Comparison of ENCODE assay signal across 8 cellular contexts in genomic region chr18:46281185-46282176, GRCh38.
DNase-seq lines count a peak whose midpoint lies in the region; ATAC-seq, FAIRE-seq and TF ChIP-seq lines count a peak whose summit lies in the region.

No MANE protein-coding gene starts in this region.

- H3K36me3 ChIP-seq in HepG2 (replicated peaks in 1 of 2; ENCODE audit: control insufficient read depth in 1 of 2, insufficient read depth in 2 of 2, low read length in 2 of 2): no peaks in the 10 kb centered on the region

- no TSS peak for BruUV-seq in HepG2 (replicated peaks; lab: Mats Ljungman, UMichigan)

- in situ Hi-C loops in HepG2 (cut with HindIII; ENCODE audit: extremely low pct_ligation_motif_present, low pct_unique_long_range_greater_than_20kb): loop anchor here (5.0 kb wide), 2 partner anchors 201 to 376 kb away; partner anchors contain the start of gene LOXHD1

- H3K4me2 ChIP-seq in HepG2 (ENCODE audit: low read depth, low read length): no peak overlapping the region

- ATAC-seq in GM18519 (IDR thresholded peaks at IDR 0.05; ENCODE audit: low FRiP score, unreplicated experiment) (peak; percentile 79), HG03097 (IDR thresholded peaks at IDR 0.05; ENCODE audit: low FRiP score, unreplicated experiment) (peak; percentile 78), HepG2 (peak; percentile 90)

- no peak for TF ChIP-seq EP300 in HepG2 (IDR thresholded peaks at IDR 0.05; ENCODE audit: low read depth in 2 of 2, low read length in 2 of 2)
- TF ChIP-seq EP300 in HepG2 (CRISPR knock-in tag; IDR thresholded peaks at IDR 0.05; ENCODE audit: borderline replicate concordance): no peak

- H3K4me1 ChIP-seq in HepG2 (ENCODE audit: insufficient read depth, low read length): no peaks in the 10 kb centered on the region; the same call in 1 of the 2 replicates

- DNase-seq in AG08395 (ENCODE audit: low spot score): peak; percentile 80
- DNase-seq in NCI-H345 (lab: John Stamatoyannopoulos, UW): peak; percentile 69
- DNase-seq in activated CD4-positive, alpha-beta T cell treated with anti-CD3 and anti-CD28 coated beads for 24 hours (ENCODE audit: low read depth in 2 of 2): peak; percentile 33 to 48
- DNase-seq in choroid plexus epithelial cell (ENCODE audit: low read depth): peak; percentile 90
- DNase-seq in HepG2 (ENCODE audit: low spot score): peak; percentile 44
- peak; percentile 13 to 41 (median 27) for DNase-seq in stimulated activated CD4-positive, alpha-beta T cell treated with anti-CD3 and anti-CD28 coated beads, TNF-alpha, amount 100 ng/mL, for 4 hours (ENCODE audit: low read depth in 3 of 3)

- H3K9me3 ChIP-seq in HepG2 (ENCODE audit: low read length): no peaks in the 10 kb centered on the region

- no peak overlapping the region for H2AFZ ChIP-seq in HepG2 (ENCODE audit: low read length)

- H4K20me1 ChIP-seq in HepG2 (ENCODE audit: insufficient read depth, low read length): peaks cover 4% of the 10 kb centered on the region; the same call in 1 of the 2 replicates

- POLR2A ChIA-PET in HepG2 (lab: Yijun Ruan, JAX): interaction anchor here (1.7 kb wide), 1 partner anchor 108 kb away, joined by 4 read pairs; no protein-coding TSS in a partner anchor

- H3K4me3 ChIP-seq in choroid plexus epithelial cell (ENCODE audit: low read depth, low read length): no peak overlapping the region
- H3K4me3 ChIP-seq in HepG2 (replicated peaks in 1 of 3; ENCODE audit: insufficient read depth in 1 of 3, low read depth in 2 of 3, low read length in 3 of 3): no peak overlapping the region

- CTCF ChIA-PET in HepG2 (lab: Yijun Ruan, JAX; ENCODE audit: low intra/inter-chr PET ratio, low total read pairs): interaction anchor here (1.7 to 2.4 kb wide), 2 partner anchors 199 to 377 kb away, joined by 10 to 17 read pairs; no protein-coding TSS in a partner anchor

- no peak overlapping the region for H3K9ac ChIP-seq in HepG2 (ENCODE audit: insufficient read depth, low read depth, low read length)

- no peaks in the 10 kb centered on the region for H3K79me2 ChIP-seq in HepG2 (ENCODE audit: insufficient read depth, low read length)

- TF ChIP-seq RAD21 in HepG2 (CRISPR knock-in tag; IDR thresholded peaks at IDR 0.05): peak; percentile 75

- WGBS in HepG2 (ENCODE audit: low lambda C conversion rate): 23% methylated on average over 14 of the region's 15 CpGs

- peak; percentile 67 for FAIRE-seq in HepG2 (lab: Jason Lieb, UNC)

- H3K27me3 ChIP-seq in HepG2 (ENCODE audit: control insufficient read depth in 1 of 2, insufficient read depth in 2 of 2, low read length in 2 of 2): 0 out of 5 replicates have a peak, but pooled peaks cover 0 to 6% of the 10 kb centered on the region in 2 experiments

- no peak for TF ChIP-seq POLR2A in HepG2 (IDR thresholded peaks at IDR 0.05; ENCODE audit: insufficient read depth in 1 of 2, low read depth in 2 of 2, low read length in 2 of 2)

- intact Hi-C loops in HepG2 (cut with micrococcal nuclease; ENCODE audit: unreplicated experiment): loop anchor here (1.0 kb wide), 2 partner anchors 200 to 377 kb away; no protein-coding TSS in a partner anchor

- H3K27ac ChIP-seq in HepG2 (ENCODE audit: extremely low read length, insufficient read depth, low read length): no peak overlapping the region

- TF ChIP-seq CTCF in choroid plexus epithelial cell (conservative IDR thresholded peaks at IDR 0.05; ENCODE audit: low read depth, low read length): peak; percentile 92
- peak; percentile 80 for TF ChIP-seq CTCF in HepG2 (CRISPR knock-in tag; IDR thresholded peaks at IDR 0.05)

TF ChIP-seq in HepG2, 621 proteins besides CTCF, POLR2A, EP300 and RAD21:
- TF ChIP-seq ZBTB14 (CRISPR knock-in tag; IDR thresholded peaks at IDR 0.05): no peak
- no peak for TF ChIP-seq TBX2 (CRISPR knock-in tag; IDR thresholded peaks at IDR 0.05; ENCODE audit: borderline replicate concordance)
- TF ChIP-seq KDM1A (CRISPR knock-in tag; IDR thresholded peaks at IDR 0.05): no peak
- TF ChIP-seq KMT2A (CRISPR knock-in tag; IDR thresholded peaks at IDR 0.05): no peak
- peak; percentile 49 for TF ChIP-seq XRCC5 (optimal IDR thresholded peaks at IDR 0.05; ENCODE audit: low read length)
- TF ChIP-seq GATA4 (IDR thresholded peaks at IDR 0.05; ENCODE audit: borderline replicate concordance, low read depth): no peak
- TF ChIP-seq ATF3 (CRISPR knock-in tag; IDR thresholded peaks at IDR 0.05): no peak
- TF ChIP-seq ZNF362 (CRISPR knock-in tag; IDR thresholded peaks at IDR 0.05; ENCODE audit: borderline replicate concordance): no peak
- peak; percentile 21; the same call in 1 of the 2 replicates for TF ChIP-seq SMC3 (IDR thresholded peaks at IDR 0.05; ENCODE audit: low read length)
- TF ChIP-seq NFATC3 (CRISPR knock-in tag; IDR thresholded peaks at IDR 0.05): no peak
- TF ChIP-seq MAF1 (CRISPR knock-in tag; IDR thresholded peaks at IDR 0.05; ENCODE audit: borderline replicate concordance): no peak
- no peak for TF ChIP-seq HES4 (CRISPR knock-in tag; IDR thresholded peaks at IDR 0.05; ENCODE audit: borderline replicate concordance)
- TF ChIP-seq ZNF839 (CRISPR knock-in tag; IDR thresholded peaks at IDR 0.05; ENCODE audit: borderline replicate concordance): no peak
- TF ChIP-seq STAG1 (CRISPR knock-in tag; IDR thresholded peaks at IDR 0.05): peak; percentile 85
- no peak for TF ChIP-seq ZNF556 (CRISPR knock-in tag; IDR thresholded peaks at IDR 0.05; ENCODE audit: borderline replicate concordance)
- TF ChIP-seq ZSCAN25 (CRISPR knock-in tag; IDR thresholded peaks at IDR 0.05): no peak
- TF ChIP-seq SP5 (CRISPR knock-in tag; IDR thresholded peaks at IDR 0.05; ENCODE audit: borderline replicate concordance, low read depth): no peak
- TF ChIP-seq KDM2A (CRISPR knock-in tag; IDR thresholded peaks at IDR 0.05; ENCODE audit: borderline replicate concordance, low read depth): 0 out of 2 replicates have a peak, but pooled peaks have one; percentile 35
TF ChIP-seq in HepG2: peak in this region for 4.

Comparison
In these comparisons a context has a peak if more than half of its experiments do, and no peak if none do; other contexts are left out.
1. DNase-seq: peak in every context shown above with its lines; median percentile 90 in choroid plexus epithelial cell; 80 in AG08395; 69 in NCI-H345; 44 in HepG2; 40 in activated CD4-positive, alpha-beta T cell treated with anti-CD3 and anti-CD28 coated beads for 24 hours; 27 in stimulated activated CD4-positive, alpha-beta T cell treated with anti-CD3 and anti-CD28 coated beads, TNF-alpha, amount 100 ng/mL, for 4 hours.